In the genomic region with DNA sequence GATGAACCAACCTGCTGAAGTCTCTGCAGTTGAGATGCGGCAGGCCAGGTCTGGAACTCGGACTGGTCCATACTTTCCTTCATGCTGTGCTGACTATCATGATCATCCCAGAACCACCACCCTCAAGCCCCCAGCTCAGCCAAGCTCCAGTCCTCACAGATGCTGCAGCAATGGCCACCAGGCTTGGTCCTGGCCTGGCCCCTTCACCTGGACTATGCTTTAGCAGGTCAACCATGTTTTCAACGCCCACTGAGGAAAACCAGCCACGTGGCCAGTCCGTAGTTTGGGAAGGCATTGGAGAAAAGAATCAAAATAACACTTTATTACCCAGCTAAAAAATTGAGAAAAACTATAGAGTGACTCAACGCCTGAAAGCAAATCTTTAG, we compare ENCODE assay signal across 11 cellular contexts. TPM values are rescaled to one million over a fixed set of nuclear protein-coding genes. Genes with fewer than 3 reads are reported as not detected.
A peak's percentile ranks its signal among the peaks of the same experiment; 100 is the strongest.
DNase-seq lines count a peak whose midpoint lies in the region; ATAC-seq, FAIRE-seq and TF ChIP-seq lines count a peak whose summit lies in the region.
"Had no signal": no experiment of that assay in that cellular context is flagged by ENCODE, and none has a peak within 500 bp of the region (broad histone marks: within the 10 kb centered on the region; RNA-seq: fewer than 3 reads in every experiment).

No MANE protein-coding gene starts in this region.

- H3K9ac ChIP-seq in IMR-90 (ENCODE audit: low read depth, low read length) (no peak overlapping the region), skeletal muscle satellite cell (ENCODE audit: low read depth, low read length) (peak overlapping the region; percentile 61)

- H3K4me1 ChIP-seq in IMR-90 (ENCODE audit: control insufficient read depth, insufficient read depth, low read length) (peaks cover 9% of the 10 kb centered on the region), skeletal muscle satellite cell (ENCODE audit: control insufficient read depth, insufficient read depth, low read length) (peaks cover 28% of the 10 kb centered on the region)

- POLR2A ChIA-PET in IMR-90 (lab: Charles Lee; ENCODE audit: unreplicated experiment) = interaction anchor here (0.6 kb wide), 1 partner anchor 967 kb away, joined by 9 read pairs; no protein-coding TSS in a partner anchor
- POLR2A ChIA-PET in activated naive CD8-positive, alpha-beta T cell treated with anti-CD3 and anti-CD28 coated beads, Interleukin-2, amount 10 ng/mL, durations not matched to agents 7 days and 5 days (lab: Charles Lee) = interaction anchor here (0.7 to 7.1 kb wide), 18 partner anchors 10 to 797 kb away, joined by 3 to 232 read pairs (median 6); a partner anchor contains a TSS

- H3K18ac ChIP-seq in IMR-90 (ENCODE audit: low read depth, low read length) = peak overlapping the region; percentile 34; the same call in 1 of the 2 replicates

- H3K9me3 ChIP-seq in IMR-90 (ENCODE audit: control insufficient read depth, insufficient read depth, low read length) = no peaks in the 10 kb centered on the region
- no peaks in the 10 kb centered on the region for H3K9me3 ChIP-seq in skeletal muscle satellite cell (replicated peaks; ENCODE audit: low read length)
- H3K9me3 ChIP-seq: thoracic aorta had no signal

- H3K4me3 ChIP-seq in IMR-90 (ENCODE audit: insufficient read depth, low read depth, low read length) (no peak overlapping the region), skeletal muscle satellite cell (ENCODE audit: low read length) (peak overlapping the region; percentile 37)
- H3K4me3 ChIP-seq: cardiac muscle cell, thoracic aorta had no signal

- H2BK15ac ChIP-seq in IMR-90 (ENCODE audit: low read depth, low read length) = peak overlapping the region; percentile 78; the same call in 1 of the 3 replicates

- H3K9me1 ChIP-seq in IMR-90 (ENCODE audit: insufficient read depth, low read length) = peaks cover 9% of the 10 kb centered on the region

- H4K5ac ChIP-seq in IMR-90 (ENCODE audit: low read depth, low read length) = no peak overlapping the region; the same call in 1 of the 2 replicates

- no peak overlapping the region for H3K56ac ChIP-seq in IMR-90 (ENCODE audit: extremely low read depth, insufficient read depth, low read length)

- no peak for TF ChIP-seq CTCF in IMR-90 (conservative IDR thresholded peaks at IDR 0.05; ENCODE audit: low read depth, low read length)

- in situ Hi-C loops in IMR-90 (cut with MboI; ENCODE audit: low sequenced_read_pairs) = no loop called here

- H3K79me1 ChIP-seq in IMR-90 (ENCODE audit: low read depth in 1 of 2, low read length in 2 of 2) = 0 out of 4 replicates have a peak, but pooled peaks cover 0 to 5% of the 10 kb centered on the region in 2 experiments

- H2BK120ac ChIP-seq in IMR-90 (ENCODE audit: low read depth, low read length) = peak overlapping the region; percentile 78

- H3K14ac ChIP-seq in IMR-90 (replicated peaks; ENCODE audit: low read depth, low read length) = peak overlapping the region; percentile 89

- no CpG with 5 or more reads among the region's 6 CpGs for WGBS in IMR-90 (ENCODE audit: extremely low coverage in 2 of 2, insufficient read length in 1 of 2), 2 experiments

- H2AK9ac ChIP-seq in IMR-90 (replicated peaks; ENCODE audit: low read depth, low read length, poor library complexity) = peak overlapping the region; percentile 52

- DNase-seq in IMR-90 (no peak), urothelium cell line (ENCODE audit: low spot score) (no peak), DMS153 treated with DMSO at 0.1 percent for 48 hours (lab: John Stamatoyannopoulos, UW; ENCODE audit: unreplicated experiment) (no peak)
- no peak for DNase-seq in activated naive CD8-positive, alpha-beta T cell treated with anti-CD3 and anti-CD28 coated beads, Interleukin-2, amount 10 ng/mL, durations not matched to agents 7 days and 5 days
- DNase-seq: GDM1, mesendoderm had no signal

- H2BK20ac ChIP-seq in IMR-90 (ENCODE audit: low read depth, low read length) = peak overlapping the region; percentile 75

- peak overlapping the region; percentile 88 for H3K4me3 Mint-ChIP-seq in activated naive CD8-positive, alpha-beta T cell treated with anti-CD3 and anti-CD28 coated beads, Interleukin-2, amount 10 ng/mL, durations not matched to agents 7 days and 5 days

- intact Hi-C loops in IMR-90 (cut with micrococcal nuclease) = no loop called here

- H3K4me2 ChIP-seq in IMR-90 (ENCODE audit: low read depth, low read length) (peak overlapping the region; percentile 15; the same call in 1 of the 2 replicates), skeletal muscle satellite cell (ENCODE audit: low read length) (peak overlapping the region; percentile 77)

- peak overlapping the region; percentile 61 for H2BK5ac ChIP-seq in IMR-90 (ENCODE audit: low read depth, low read length, poor library complexity, severe bottlenecking)

- BruUV-seq in IMR-90 (replicated peaks; lab: Mats Ljungman, UMichigan) = no TSS peak

- H3K27ac ChIP-seq in IMR-90 (ENCODE audit: insufficient read depth, low read length) = peak overlapping the region; percentile 34; the same call in 1 of the 2 replicates
- H3K27ac ChIP-seq: cardiac muscle cell, thoracic aorta had no signal

- H3K36me3 ChIP-seq in IMR-90 (ENCODE audit: control insufficient read depth, insufficient read depth, low read length) (no peaks in the 10 kb centered on the region), skeletal muscle satellite cell (ENCODE audit: insufficient read depth, low read length) (no peaks in the 10 kb centered on the region)
- H3K36me3 ChIP-seq: cardiac muscle cell, thoracic aorta had no signal

- no peak for FAIRE-seq in urothelium cell line (lab: Jason Lieb, UNC)

- peak overlapping the region; percentile 76 for H4K91ac ChIP-seq in IMR-90 (ENCODE audit: insufficient read depth, low read depth, low read length)

- H3K9me3 Mint-ChIP-seq in activated naive CD8-positive, alpha-beta T cell treated with anti-CD3 and anti-CD28 coated beads, Interleukin-2, amount 10 ng/mL, durations not matched to agents 7 days and 5 days = no peaks in the 10 kb centered on the region

- peaks cover 71% of the 10 kb centered on the region for H3K36me3 Mint-ChIP-seq in activated naive CD8-positive, alpha-beta T cell treated with anti-CD3 and anti-CD28 coated beads, Interleukin-2, amount 10 ng/mL, durations not matched to agents 7 days and 5 days

- CTCF ChIA-PET in IMR-90 (lab: Yijun Ruan, JAX) = interaction anchor here (0.6 to 1.8 kb wide), 4 partner anchors 15 to 930 kb away, joined by 3 to 7 read pairs (median 4); no protein-coding TSS in a partner anchor

- peak; percentile 5 for ATAC-seq in GM18867 (IDR thresholded peaks at IDR 0.05; ENCODE audit: unreplicated experiment)
- no peak for ATAC-seq in IMR-90 (ENCODE audit: low read depth)
- no peak for ATAC-seq in activated naive CD8-positive, alpha-beta T cell treated with anti-CD3 and anti-CD28 coated beads, Interleukin-2, amount 10 ng/mL, durations not matched to agents 7 days and 5 days (ENCODE audit: low read depth)
- no peak for ATAC-seq in GM18517 (IDR thresholded peaks at IDR 0.05; ENCODE audit: unreplicated experiment)

- peaks cover 82% of the 10 kb centered on the region for H3K4me1 Mint-ChIP-seq in activated naive CD8-positive, alpha-beta T cell treated with anti-CD3 and anti-CD28 coated beads, Interleukin-2, amount 10 ng/mL, durations not matched to agents 7 days and 5 days

- peak overlapping the region; percentile 78 for H3K4ac ChIP-seq in IMR-90 (ENCODE audit: low read depth, low read length)

- H3K27me3 Mint-ChIP-seq in activated naive CD8-positive, alpha-beta T cell treated with anti-CD3 and anti-CD28 coated beads, Interleukin-2, amount 10 ng/mL, durations not matched to agents 7 days and 5 days = no peaks in the 10 kb centered on the region

- no peak overlapping the region for H2AFZ ChIP-seq in IMR-90 (replicated peaks; ENCODE audit: low read length, poor library complexity)

- peak overlapping the region; percentile 61 to 75; a peak in 3 of 4 replicates for H4K8ac ChIP-seq in IMR-90 (ENCODE audit: low read depth in 2 of 2, low read length in 2 of 2)

- H3K23ac ChIP-seq in IMR-90 (ENCODE audit: low read depth, low read length) = peak overlapping the region; percentile 54; the same call in 1 of the 2 replicates

- dilution Hi-C loops in IMR-90 (cut with HindIII; ENCODE audit: low sequenced_read_pairs, unreplicated experiment) = no loop called here

- TF ChIP-seq RAD21 in IMR-90 (IDR thresholded peaks at IDR 0.05; ENCODE audit: low read length) = no peak

- H2AK5ac ChIP-seq in IMR-90 (ENCODE audit: low read depth, low read length) = peak overlapping the region; percentile 84

- peak overlapping the region; percentile 90 for H3K27ac Mint-ChIP-seq in activated naive CD8-positive, alpha-beta T cell treated with anti-CD3 and anti-CD28 coated beads, Interleukin-2, amount 10 ng/mL, durations not matched to agents 7 days and 5 days

- no peak for TF ChIP-seq POLR2A in IMR-90 (IDR thresholded peaks at IDR 0.05; ENCODE audit: low read depth, low read length)

- H4K20me1 ChIP-seq in IMR-90 (ENCODE audit: insufficient read depth, low read length) = no peaks in the 10 kb centered on the region

- H3K27me3 ChIP-seq in IMR-90 (ENCODE audit: control insufficient read depth, insufficient read depth, low read length) (no peaks in the 10 kb centered on the region), skeletal muscle satellite cell (ENCODE audit: control insufficient read depth, insufficient read depth, low read length) (no peaks in the 10 kb centered on the region)
- H3K27me3 ChIP-seq: cardiac muscle cell had no signal

TF ChIP-seq in IMR-90, 13 proteins besides CTCF, POLR2A, EP300 and RAD21:
- TF ChIP-seq MAZ (IDR thresholded peaks at IDR 0.05; ENCODE audit: borderline replicate concordance, low read depth, low read length) = no peak
- TF ChIP-seq, protein P1, sequence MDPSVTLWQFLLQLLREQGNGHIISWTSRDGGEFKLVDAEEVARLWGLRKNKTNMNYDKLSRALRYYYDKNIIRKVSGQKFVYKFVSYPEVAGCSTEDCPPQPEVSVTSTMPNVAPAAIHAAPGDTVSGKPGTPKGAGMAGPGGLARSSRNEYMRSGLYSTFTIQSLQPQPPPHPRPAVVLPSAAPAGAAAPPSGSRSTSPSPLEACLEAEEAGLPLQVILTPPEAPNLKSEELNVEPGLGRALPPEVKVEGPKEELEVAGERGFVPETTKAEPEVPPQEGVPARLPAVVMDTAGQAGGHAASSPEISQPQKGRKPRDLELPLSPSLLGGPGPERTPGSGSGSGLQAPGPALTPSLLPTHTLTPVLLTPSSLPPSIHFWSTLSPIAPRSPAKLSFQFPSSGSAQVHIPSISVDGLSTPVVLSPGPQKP (IDR thresholded peaks at IDR 0.05; ENCODE audit: borderline replicate concordance, low read depth, low read length) = no peak

RNA-seq across cellular contexts. Expression of a gene that starts 1.4 kb away (rescaled TPM):
- total RNA-seq in IMR-90 (2012; rRNA removed) = 0.28 and 0.72 TPM in 2 replicates
- polyA plus RNA-seq in IMR-90 (2012; rRNA removed) = 0.94 and 1.0 TPM in 2 replicates
- polyA plus RNA-seq in IMR-90 (2012; cell fraction: cytosol; rRNA removed) = 0.28 and 1.3 TPM in 2 replicates
- 0.58 and 1.4 TPM in 2 replicates for polyA plus RNA-seq in IMR-90 (2012; cell fraction: nucleus; rRNA removed; ENCODE audit: low replicate concordance)
- 10 to 100 TPM; 23.0 to 28.0 TPM for total RNA-seq in activated naive CD8-positive, alpha-beta T cell treated with anti-CD3 and anti-CD28 coated beads, Interleukin-2, amount 10 ng/mL, durations not matched to agents 7 days and 5 days
- 0.51 and 4.8 TPM in 2 replicates for total RNA-seq in skeletal muscle satellite cell (2012; rRNA removed)

Comparison
In these comparisons a context has a peak if more than half of its experiments do, and no peak if none do; other contexts are left out.
1. RNA of a gene that starts 1.4 kb away (total RNA-seq): 23.0 to 28.0 TPM in activated naive CD8-positive, alpha-beta T cell treated with anti-CD3 and anti-CD28 coated beads, Interleukin-2, amount 10 ng/mL, durations not matched to agents 7 days and 5 days; 0.28 to 0.72 TPM in IMR-90; every median in the first group is over 10 times any median in the second.